1 cellular context compared by ENCODE assay signal in genomic region chr17:68019675-68020450, GRCh38.
TF ChIP-seq lines count a peak whose summit lies in the region.

No MANE protein-coding gene starts in this region.

TF ChIP-seq in HCT116, 20 proteins besides CTCF, POLR2A, EP300 and RAD21 (continued from another document):
- TF ChIP-seq EZH2 (IDR thresholded peaks at IDR 0.05) (no peak), ATF3 (IDR thresholded peaks at IDR 0.05) (peak; percentile 100), REST (IDR thresholded peaks at IDR 0.05; ENCODE audit: low read depth) (no peak), ELF1 (IDR thresholded peaks at IDR 0.05; ENCODE audit: borderline replicate concordance, low read depth) (no peak), SIN3A (IDR thresholded peaks at IDR 0.05; ENCODE audit: low read depth) (peak; percentile 76; the same call in 1 of the 2 replicates), MAX (IDR thresholded peaks at IDR 0.05) (peak; percentile 88), TCF7L2 (IDR thresholded peaks at IDR 0.05; ENCODE audit: borderline replicate concordance, extremely low read depth, insufficient read depth, insufficient read length) (no peak), JUND (IDR thresholded peaks at IDR 0.05) (no peak), CEBPB (IDR thresholded peaks at IDR 0.05; ENCODE audit: low read depth) (no peak; the same call in 1 of the 2 replicates), YY1 (IDR thresholded peaks at IDR 0.05; ENCODE audit: extremely low read depth, insufficient replicate concordance, low read depth, low read length) (peak; percentile 75), CBX3 (IDR thresholded peaks at IDR 0.05; ENCODE audit: low read depth) (peak; percentile 92)
